Comparison of ENCODE assay signal across 17 cellular contexts in the genomic region with DNA sequence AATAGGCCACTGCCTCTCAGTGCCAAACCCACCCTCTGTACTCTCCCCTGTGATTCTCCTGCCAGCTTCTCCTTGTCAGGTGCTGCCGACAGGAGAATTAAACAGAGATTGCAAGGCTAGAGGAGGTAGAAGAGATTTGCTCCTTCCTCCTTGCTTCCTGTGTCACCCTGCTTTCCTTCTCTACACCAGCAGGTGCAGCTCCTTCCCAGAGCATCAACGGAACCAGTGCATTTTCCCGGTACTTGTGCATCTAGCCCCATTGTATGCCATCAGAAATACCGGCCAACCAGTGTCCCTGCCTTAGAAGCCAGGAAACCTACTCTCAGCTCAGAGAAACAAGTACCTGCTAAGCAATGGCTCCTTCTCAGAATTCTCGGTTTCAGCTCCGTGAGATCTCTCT.
A peak's percentile ranks its signal among the peaks of the same experiment; 100 is the strongest.
DNase-seq lines count a peak whose midpoint lies in the region; ATAC-seq, FAIRE-seq and TF ChIP-seq lines count a peak whose summit lies in the region.
"Had no signal": no experiment of that assay in that cellular context is flagged by ENCODE, and none has a peak within 500 bp of the region (broad histone marks: within the 10 kb centered on the region; RNA-seq: fewer than 3 reads in every experiment).

No MANE protein-coding gene starts in this region.

- CTCF ChIA-PET in H1 (lab: Charles Lee; ENCODE audit: partially characterized antibody), result interaction anchor here (0.6 to 1.3 kb wide), 4 partner anchors 11 to 197 kb away, joined by 3 read pairs; no protein-coding TSS in a partner anchor

- H3K79me2 ChIP-seq in H9 (ENCODE audit: insufficient read depth, low read length), result no peaks in the 10 kb centered on the region
- H3K79me2 ChIP-seq in H1 (ENCODE audit: control insufficient read depth in 1 of 2, insufficient read depth in 2 of 2, low read length in 2 of 2), result no peaks in the 10 kb centered on the region
- no peaks in the 10 kb centered on the region for H3K79me2 ChIP-seq in mesendoderm (ENCODE audit: control insufficient read depth, insufficient read depth, low read length)

- intact Hi-C loops in posterior vena cava (cut with DNase I) (no loop called here), testis (cut with DNase I; ENCODE audit: low total_unique reads) (no loop called here)

- H3K14ac ChIP-seq in H9 (ENCODE audit: insufficient read depth, low read length) (no peak overlapping the region; the same call in 1 of the 2 replicates), H1 (ENCODE audit: insufficient read length) (no peak overlapping the region)

- H3K4me1 Mint-ChIP-seq in H9, result no peaks in the 10 kb centered on the region; a peak in 1 of 4 replicates
- H3K4me1 Mint-ChIP-seq: CD14-positive monocyte; CD4-positive, alpha-beta memory T cell had no signal

- H3K36me3 ChIP-seq in H1 (ENCODE audit: control insufficient read depth in 2 of 4, insufficient read depth in 4 of 4, low read length in 3 of 4), result no peaks in the 10 kb centered on the region
- no peaks in the 10 kb centered on the region for H3K36me3 ChIP-seq in mesendoderm (ENCODE audit: control insufficient read depth, insufficient read depth, low read length)
- no peaks in the 10 kb centered on the region for H3K36me3 ChIP-seq in testis (ENCODE audit: low read depth, missing control alignments)
- H3K36me3 ChIP-seq: BLaER1 had no signal

- ATAC-seq in GM18517 (IDR thresholded peaks at IDR 0.05; ENCODE audit: unreplicated experiment), result no peak
- ATAC-seq: GM12878 had no signal

- H3K9me3 ChIP-seq in H9 (ENCODE audit: control insufficient read depth, low read depth, low read length) (no peaks in the 10 kb centered on the region), H1 (ENCODE audit: insufficient read depth in 2 of 2, low read depth in 1 of 2, low read length in 1 of 2) (no peaks in the 10 kb centered on the region), testis (no peaks in the 10 kb centered on the region)
- H3K9me3 ChIP-seq: BLaER1 had no signal

- H3K4me3 Mint-ChIP-seq in H9, result no peak overlapping the region
- H3K4me3 Mint-ChIP-seq: CD14-positive monocyte; CD4-positive, alpha-beta memory T cell had no signal

- no peak overlapping the region for H3K27ac Mint-ChIP-seq in H9
- H3K27ac Mint-ChIP-seq: CD14-positive monocyte; CD4-positive, alpha-beta memory T cell had no signal

- TF ChIP-seq RAD21 in H1 (IDR thresholded peaks at IDR 0.05 in 1 of 2, conservative IDR thresholded peaks at IDR 0.05 in 1 of 2; ENCODE audit: low read depth in 2 of 2, low read length in 2 of 2), result peak in 1 of 2 experiments; percentile 38; a peak in 2 of 4 replicates

- POLR2A ChIA-PET in H1 (lab: Charles Lee; ENCODE audit: partially characterized antibody), result no interaction called here

- H2AK5ac ChIP-seq in H9 (ENCODE audit: insufficient read length, low read length), result no peak overlapping the region
- no peak overlapping the region for H2AK5ac ChIP-seq in H1 (ENCODE audit: low read depth, low read length)
- no peak overlapping the region for H2AK5ac ChIP-seq in mesendoderm (ENCODE audit: low read length)

- H2BK20ac ChIP-seq in H9 (ENCODE audit: low read depth, low read length, poor library complexity, severe bottlenecking) (no peak overlapping the region), H1 (ENCODE audit: low read length) (no peak overlapping the region)

- H2BK12ac ChIP-seq in H9 (ENCODE audit: insufficient read length, low read depth, low read length) (no peak overlapping the region), H1 (ENCODE audit: low read depth, low read length) (no peak overlapping the region)

- WGBS in H9 (ENCODE audit: extremely low coverage, insufficient read length, low lambda C conversion rate), result no CpG with 5 or more reads among the region's 6 CpGs
- WGBS in H1 (ENCODE audit: extremely low coverage in 1 of 2, insufficient coverage in 1 of 2, insufficient read length in 1 of 2, insufficient replicate concordance in 2 of 2, low coverage in 1 of 2, low lambda C conversion rate in 2 of 2, missing lambda C conversion rate in 1 of 2), 2 experiments, result 85% methylated on average over 6 of the region's 6 CpGs; no CpG with 5 or more reads in 1 of the 2 experiments
- no CpG with 5 or more reads among the region's 6 CpGs for WGBS in mesendoderm (ENCODE audit: extremely low coverage, insufficient coverage, low lambda C conversion rate)
- 84 to 85% methylated on average over 6 of the region's 6 CpGs for WGBS in testis, 2 donors

- H3K4me3 ChIP-seq in H1 (ENCODE audit: extremely low read depth in 1 of 4, insufficient read depth in 2 of 4, low read depth in 3 of 4, low read length in 4 of 4) (no peak overlapping the region), mesendoderm (ENCODE audit: low read length) (no peak overlapping the region), testis (no peak overlapping the region)
- H3K4me3 ChIP-seq: BLaER1, GM12878 had no signal

- no peak overlapping the region for H4K8ac ChIP-seq in H9 (replicated peaks; ENCODE audit: insufficient read length, low read depth, low read length)
- H4K8ac ChIP-seq in H1 (ENCODE audit: extremely low read depth, insufficient read depth, low read length), result no peak overlapping the region
- no peak overlapping the region for H4K8ac ChIP-seq in mesendoderm (ENCODE audit: low read depth, low read length)

- H2BK15ac ChIP-seq in H9 (ENCODE audit: low read depth, low read length), result no peak overlapping the region
- no peak overlapping the region for H2BK15ac ChIP-seq in H1 (ENCODE audit: low read length)
- H2BK15ac ChIP-seq in mesendoderm (replicated peaks; ENCODE audit: low read depth), result no peak overlapping the region

- H3K9me3 Mint-ChIP-seq in H9, result no peaks in the 10 kb centered on the region

- H3K18ac ChIP-seq in H9 (ENCODE audit: insufficient read length, low read depth, low read length) (no peak overlapping the region), H1 (ENCODE audit: extremely low read depth, low read length) (no peak overlapping the region), mesendoderm (ENCODE audit: low read length) (no peak overlapping the region)

- H3K27ac ChIP-seq in H9 (ENCODE audit: insufficient read length, low read depth, low read length), result no peak overlapping the region
- no peak overlapping the region for H3K27ac ChIP-seq in H1 (ENCODE audit: low read depth, low read length)
- H3K27ac ChIP-seq in mesendoderm (ENCODE audit: low read depth, low read length), result no peak overlapping the region
- H3K27ac ChIP-seq in testis, result no peak overlapping the region
- H3K27ac ChIP-seq: BLaER1 had no signal

- H4K5ac ChIP-seq in H9 (ENCODE audit: insufficient read length, low read depth, low read length), result no peak overlapping the region
- no peak overlapping the region for H4K5ac ChIP-seq in H1 (ENCODE audit: insufficient read length, low read depth, low read length)
- H4K5ac ChIP-seq in mesendoderm (ENCODE audit: low read length), result no peak overlapping the region

- no peaks in the 10 kb centered on the region for H3K36me3 Mint-ChIP-seq in H9 (ENCODE audit: insufficient read depth in 1 of 3, low read depth in 3 of 3)
- H3K36me3 Mint-ChIP-seq: CD14-positive monocyte; CD4-positive, alpha-beta memory T cell had no signal

- H3K23ac ChIP-seq in H9 (ENCODE audit: insufficient read length, low read depth, low read length) (no peak overlapping the region), H1 (ENCODE audit: insufficient read length) (no peak overlapping the region), mesendoderm (ENCODE audit: low read length) (no peak overlapping the region)

- H3K23me2 ChIP-seq in H9 (ENCODE audit: insufficient read length, low read depth, low read length, poor library complexity, severe bottlenecking), result no peaks in the 10 kb centered on the region
- H3K23me2 ChIP-seq in H1 (ENCODE audit: low read depth, low read length), result no peaks in the 10 kb centered on the region

- DNase-seq in ELF-1 (ENCODE audit: low read depth, low spot score) (peak; percentile 2), H9 (peak; percentile 31), H1 (ENCODE audit: low read depth in 1 of 2, low spot score in 2 of 2) (no peak), mesendoderm (peak; percentile 5), posterior vena cava (ENCODE audit: low spot score) (no peak), testis (no peak), GF-D8 (lab: John Stamatoyannopoulos, UW) (no peak)
- DNase-seq: 8988T; CD4-positive, alpha-beta memory T cell; DMS153; DMS79 had no signal

- TF ChIP-seq CTCF in H9 (conservative IDR thresholded peaks at IDR 0.05) (peak; percentile 28; the same call in 2 of the 3 replicates), H1 (IDR thresholded peaks at IDR 0.05; ENCODE audit: control extremely low read depth in 1 of 3, insufficient read depth in 1 of 3, low read depth in 1 of 3, low read length in 3 of 3) (peak in 2 of 3 experiments; percentile 5 to 34; a peak in 1 of 4 replicates), testis (IDR thresholded peaks at IDR 0.05) (no peak)

- H3K56ac ChIP-seq in H9 (ENCODE audit: insufficient read length, low read depth, low read length) (no peak overlapping the region), H1 (replicated peaks; ENCODE audit: insufficient read length, low read depth, low read length) (no peak overlapping the region), mesendoderm (ENCODE audit: low read length) (no peak overlapping the region)

- H4K20me1 ChIP-seq in H9 (ENCODE audit: control insufficient read depth, insufficient read depth, insufficient read length) (no peaks in the 10 kb centered on the region), H1 (replicated peaks in 1 of 2; ENCODE audit: control insufficient read depth in 1 of 2, insufficient read depth in 2 of 2, low read length in 2 of 2) (no peaks in the 10 kb centered on the region)
- H4K20me1 ChIP-seq: BLaER1 had no signal

- no peak overlapping the region for H2BK120ac ChIP-seq in H9 (ENCODE audit: low read depth, low read length, poor library complexity, severe bottlenecking)
- no peak overlapping the region for H2BK120ac ChIP-seq in H1 (replicated peaks; ENCODE audit: low read depth, low read length)
- H2BK120ac ChIP-seq in mesendoderm (ENCODE audit: low read depth, low read length), result no peak overlapping the region

- no peaks in the 10 kb centered on the region; the same call in none of the 2 replicates for H3K27me3 Mint-ChIP-seq in H9 (ENCODE audit: low read depth)

- H2BK5ac ChIP-seq in H9 (ENCODE audit: insufficient read length, low read length) (no peak overlapping the region), H1 (ENCODE audit: low read depth, low read length) (no peak overlapping the region), mesendoderm (ENCODE audit: low read length) (no peak overlapping the region)

- no peaks in the 10 kb centered on the region for H3K27me3 ChIP-seq in H9 (ENCODE audit: insufficient read depth, low read length)
- H3K27me3 ChIP-seq in H1 (replicated peaks in 1 of 4; ENCODE audit: control insufficient read depth in 3 of 4, extremely low read depth in 1 of 4, insufficient read depth in 3 of 4, low read length in 3 of 4), result no peaks in the 10 kb centered on the region
- no peaks in the 10 kb centered on the region for H3K27me3 ChIP-seq in mesendoderm (ENCODE audit: insufficient read depth, low read length, poor library complexity)
- H3K27me3 ChIP-seq in testis, result no peaks in the 10 kb centered on the region
- H3K27me3 ChIP-seq: BLaER1 had no signal

- no peak overlapping the region for H3K9ac ChIP-seq in H9 (ENCODE audit: extremely low read depth, insufficient read length, low read length)
- H3K9ac ChIP-seq in H1 (replicated peaks in 1 of 4; ENCODE audit: extremely low read depth in 1 of 4, low read depth in 3 of 4, low read length in 3 of 4), result no peak overlapping the region
- no peak overlapping the region for H3K9ac ChIP-seq in mesendoderm (ENCODE audit: low read length)
- H3K9ac ChIP-seq: BLaER1 had no signal

- TF ChIP-seq POLR2A in H1 (IDR thresholded peaks at IDR 0.05; ENCODE audit: control extremely low read depth in 1 of 2, low read depth in 2 of 2, low read length in 2 of 2) (no peak), testis (IDR thresholded peaks at IDR 0.05) (no peak)

- 0 out of 2 replicates have a peak, but pooled peaks cover 2% of the 10 kb centered on the region for H3K4me1 ChIP-seq in H9 (ENCODE audit: insufficient read depth, low read length)
- H3K4me1 ChIP-seq in H1 (replicated peaks in 1 of 4; ENCODE audit: control insufficient read depth in 3 of 4, insufficient read depth in 4 of 4, low read length in 3 of 4), result no peaks in the 10 kb centered on the region
- H3K4me1 ChIP-seq in mesendoderm (ENCODE audit: control insufficient read depth, low read depth, low read length), result no peaks in the 10 kb centered on the region
- H3K4me1 ChIP-seq in testis, result no peaks in the 10 kb centered on the region
- H3K4me1 ChIP-seq: BLaER1 had no signal

- H2AFZ ChIP-seq in H9 (ENCODE audit: low read length) (no peak overlapping the region), H1 (ENCODE audit: low read length) (no peak overlapping the region)

- TF ChIP-seq EP300 in H1 (IDR thresholded peaks at IDR 0.05; ENCODE audit: borderline replicate concordance in 1 of 2, low read depth in 2 of 2, low read length in 2 of 2), result no peak

- no peak overlapping the region for H4K91ac ChIP-seq in H9 (ENCODE audit: insufficient read length, low read depth, low read length)
- no peak overlapping the region for H4K91ac ChIP-seq in H1 (replicated peaks; ENCODE audit: insufficient read length, low read length)

- H3K4ac ChIP-seq in H9 (ENCODE audit: low read depth, low read length) (no peak overlapping the region), H1 (replicated peaks; ENCODE audit: insufficient read length, low read depth, low read length) (no peak overlapping the region), mesendoderm (ENCODE audit: low read depth, low read length) (no peak overlapping the region)

- H3K79me1 ChIP-seq in H9 (ENCODE audit: insufficient read depth, low read depth, low read length, poor library complexity, severe bottlenecking), result no peaks in the 10 kb centered on the region
- H3K79me1 ChIP-seq in H1 (ENCODE audit: low read depth, low read length), result no peaks in the 10 kb centered on the region
- no peaks in the 10 kb centered on the region for H3K79me1 ChIP-seq in mesendoderm (ENCODE audit: low read length)

- FAIRE-seq in H1 (lab: Jason Lieb, UNC), result no peak
- FAIRE-seq: GM12878, GM19239, H54 had no signal

- H3T11ph ChIP-seq in H9 (ENCODE audit: low read length), result no peak overlapping the region

- H3K4me2 ChIP-seq in H9 (ENCODE audit: insufficient read depth, insufficient read length, low read length) (no peak overlapping the region), H1 (ENCODE audit: insufficient read depth in 1 of 2, low read depth in 2 of 2, low read length in 2 of 2) (no peak overlapping the region), mesendoderm (ENCODE audit: low read length) (no peak overlapping the region)
- H3K4me2 ChIP-seq: BLaER1 had no signal

Comparison
In these comparisons a context has a peak if more than half of its experiments do, and no peak if none do; other contexts are left out.
1. DNase-seq: peak in ELF-1 (single experiment), H9 (single experiment) and mesendoderm (single experiment); none in H1 (0 of 2), posterior vena cava (single experiment), testis (single experiment) and GF-D8 (single experiment).
2. CTCF ChIP-seq: peak in H9 (single experiment) and H1 (2 of 3); none in testis (0 of 3).